In the genomic region with DNA sequence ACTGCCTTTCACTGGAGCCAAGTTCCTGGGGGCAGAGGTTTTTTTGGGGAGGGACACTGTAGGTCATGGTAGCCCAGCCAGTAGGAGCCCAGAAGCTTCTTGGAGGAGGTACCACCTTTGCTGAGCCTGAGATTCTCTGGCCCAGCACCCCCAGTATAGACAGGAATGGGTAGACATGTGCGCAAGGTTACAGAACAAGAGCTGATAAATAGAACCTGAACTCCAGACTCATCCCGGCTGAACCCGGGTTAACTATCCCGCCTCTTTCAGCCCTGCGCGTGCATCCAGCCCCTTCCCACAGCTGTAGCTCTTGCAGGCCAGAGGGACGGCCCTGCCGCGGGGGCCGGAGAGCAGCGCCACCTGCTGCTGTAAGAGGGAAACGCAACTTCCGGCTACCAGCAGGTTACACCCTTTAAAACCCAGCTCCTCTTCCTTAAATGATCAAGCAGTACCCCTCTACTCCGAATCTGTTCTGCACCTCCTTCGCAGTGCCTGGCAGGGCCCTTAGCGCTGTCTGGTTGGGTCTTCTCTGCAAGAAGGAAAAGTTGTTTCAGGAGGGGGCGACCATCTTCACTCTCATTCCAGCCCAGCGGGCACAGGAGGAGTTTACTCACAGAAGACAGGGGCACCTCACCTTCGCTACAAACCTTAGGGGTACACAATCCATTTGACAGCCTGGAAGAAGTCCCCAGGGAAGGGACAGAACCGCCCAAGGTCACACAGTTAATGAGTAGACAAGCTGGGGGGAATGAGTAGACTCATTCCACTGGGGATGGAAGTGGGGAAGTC, we compare ENCODE assay signal across 8 cellular contexts. TPM values are rescaled to one million over a fixed set of nuclear protein-coding genes. Genes with fewer than 3 reads are reported as not detected.
DNase-seq lines count a peak whose midpoint lies in the region; ATAC-seq and TF ChIP-seq lines count a peak whose summit lies in the region.

No MANE protein-coding gene starts in this region.

- in situ Hi-C loops in G401 (cut with HindIII; ENCODE audit: low sequenced_read_pairs): loop anchor here (10.0 kb wide), 1 partner anchor 171 kb away; no protein-coding TSS in a partner anchor

- peak overlapping the region; percentile 45 for H3K27ac Mint-ChIP-seq in WTC11

- H3K4me3 Mint-ChIP-seq in WTC11: no peak overlapping the region

- H3K4me1 Mint-ChIP-seq in WTC11: peaks cover 15% of the 10 kb centered on the region

- POLR2A ChIA-PET in WTC11 (lab: Charles Lee): interaction anchor here (0.6 to 1.3 kb wide), 7 partner anchors 8 to 265 kb away, joined by 3 to 6 read pairs (median 4); a partner anchor contains a TSS

- H3K27me3 Mint-ChIP-seq in WTC11 (ENCODE audit: low read depth): no peaks in the 10 kb centered on the region; the same call in 1 of the 2 replicates

- ATAC-seq in HG02588 (IDR thresholded peaks at IDR 0.05; ENCODE audit: unreplicated experiment): peak; percentile 62
- peak; percentile 86 for ATAC-seq in WTC11
- no peak for ATAC-seq in GM18870 (IDR thresholded peaks at IDR 0.05; ENCODE audit: unreplicated experiment)

- peaks cover 31% of the 10 kb centered on the region for H3K36me3 Mint-ChIP-seq in WTC11

- peak; percentile 56 for DNase-seq in G401 (ENCODE audit: low spot score)
- peak; percentile 74 for DNase-seq in NCI-H2196 (lab: John Stamatoyannopoulos, UW; ENCODE audit: unreplicated experiment)
- peak; percentile 92 for DNase-seq in WTC11 (ENCODE audit: low spot score)
- peak; percentile 45 for DNase-seq in central memory CD4-positive, alpha-beta T cell
- peak; percentile 70 for DNase-seq in kidney tubule cell (ENCODE audit: low spot score)
- DNase-seq in stimulated activated CD4-positive, alpha-beta T cell treated with anti-CD3 and anti-CD28 coated beads, Interleukin-4, amount 100 ng/mL, for 24 hours: peak; percentile 68

- TF ChIP-seq CTCF in WTC11 (IDR thresholded peaks at IDR 0.05): peak; percentile 97

- no peaks in the 10 kb centered on the region for H3K9me3 Mint-ChIP-seq in WTC11

- CTCF ChIA-PET in WTC11 (lab: Charles Lee): interaction anchor here (0.5 to 4.8 kb wide), 78 partner anchors 8 to 463 kb away, joined by 3 to 136 read pairs (median 5); a partner anchor contains a TSS

TF ChIP-seq in WTC11, 78 proteins besides CTCF, POLR2A, EP300 and RAD21:
- TF ChIP-seq SP1 (CRISPR knock-in tag; conservative IDR thresholded peaks at IDR 0.05): peak; percentile 66; the same call in 1 of the 2 replicates
- TF ChIP-seq, protein P1, sequence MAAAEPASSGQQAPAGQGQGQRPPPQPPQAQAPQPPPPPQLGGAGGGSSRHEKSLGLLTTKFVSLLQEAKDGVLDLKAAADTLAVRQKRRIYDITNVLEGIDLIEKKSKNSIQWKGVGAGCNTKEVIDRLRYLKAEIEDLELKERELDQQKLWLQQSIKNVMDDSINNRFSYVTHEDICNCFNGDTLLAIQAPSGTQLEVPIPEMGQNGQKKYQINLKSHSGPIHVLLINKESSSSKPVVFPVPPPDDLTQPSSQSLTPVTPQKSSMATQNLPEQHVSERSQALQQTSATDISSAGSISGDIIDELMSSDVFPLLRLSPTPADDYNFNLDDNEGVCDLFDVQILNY (CRISPR knock-in tag; IDR thresholded peaks at IDR 0.05): peak; percentile 65; the same call in 1 of the 2 replicates
- TF ChIP-seq NFE2L1 (CRISPR knock-in tag; IDR thresholded peaks at IDR 0.05): 0 out of 2 replicates have a peak, but pooled peaks have one; percentile 34
- TF ChIP-seq, protein P2, sequence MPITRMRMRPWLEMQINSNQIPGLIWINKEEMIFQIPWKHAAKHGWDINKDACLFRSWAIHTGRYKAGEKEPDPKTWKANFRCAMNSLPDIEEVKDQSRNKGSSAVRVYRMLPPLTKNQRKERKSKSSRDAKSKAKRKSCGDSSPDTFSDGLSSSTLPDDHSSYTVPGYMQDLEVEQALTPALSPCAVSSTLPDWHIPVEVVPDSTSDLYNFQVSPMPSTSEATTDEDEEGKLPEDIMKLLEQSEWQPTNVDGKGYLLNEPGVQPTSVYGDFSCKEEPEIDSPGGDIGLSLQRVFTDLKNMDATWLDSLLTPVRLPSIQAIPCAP (CRISPR knock-in tag; IDR thresholded peaks at IDR 0.05): no peak
- peak; percentile 46; the same call in 1 of the 2 replicates for TF ChIP-seq ESRRA (CRISPR knock-in tag; IDR thresholded peaks at IDR 0.05; ENCODE audit: borderline replicate concordance)
- 0 out of 2 replicates have a peak, but pooled peaks have one; percentile 45 for TF ChIP-seq CBFB (CRISPR knock-in tag; IDR thresholded peaks at IDR 0.05; ENCODE audit: low read depth)
- TF ChIP-seq, protein P3, sequence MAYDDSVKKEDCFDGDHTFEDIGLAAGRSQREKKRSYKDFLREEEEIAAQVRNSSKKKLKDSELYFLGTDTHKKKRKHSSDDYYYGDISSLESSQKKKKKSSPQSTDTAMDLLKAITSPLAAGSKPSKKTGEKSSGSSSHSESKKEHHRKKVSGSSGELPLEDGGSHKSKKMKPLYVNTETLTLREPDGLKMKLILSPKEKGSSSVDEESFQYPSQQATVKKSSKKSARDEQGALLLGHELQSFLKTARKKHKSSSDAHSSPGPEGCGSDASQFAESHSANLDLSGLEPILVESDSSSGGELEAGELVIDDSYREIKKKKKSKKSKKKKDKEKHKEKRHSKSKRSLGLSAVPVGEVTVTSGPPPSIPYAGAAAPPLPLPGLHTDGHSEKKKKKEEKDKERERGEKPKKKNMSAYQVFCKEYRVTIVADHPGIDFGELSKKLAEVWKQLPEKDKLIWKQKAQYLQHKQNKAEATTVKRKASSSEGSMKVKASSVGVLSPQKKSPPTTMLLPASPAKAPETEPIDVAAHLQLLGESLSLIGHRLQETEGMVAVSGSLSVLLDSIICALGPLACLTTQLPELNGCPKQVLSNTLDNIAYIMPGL (CRISPR knock-in tag; IDR thresholded peaks at IDR 0.05): peak; percentile 75
- TF ChIP-seq, protein P4, sequence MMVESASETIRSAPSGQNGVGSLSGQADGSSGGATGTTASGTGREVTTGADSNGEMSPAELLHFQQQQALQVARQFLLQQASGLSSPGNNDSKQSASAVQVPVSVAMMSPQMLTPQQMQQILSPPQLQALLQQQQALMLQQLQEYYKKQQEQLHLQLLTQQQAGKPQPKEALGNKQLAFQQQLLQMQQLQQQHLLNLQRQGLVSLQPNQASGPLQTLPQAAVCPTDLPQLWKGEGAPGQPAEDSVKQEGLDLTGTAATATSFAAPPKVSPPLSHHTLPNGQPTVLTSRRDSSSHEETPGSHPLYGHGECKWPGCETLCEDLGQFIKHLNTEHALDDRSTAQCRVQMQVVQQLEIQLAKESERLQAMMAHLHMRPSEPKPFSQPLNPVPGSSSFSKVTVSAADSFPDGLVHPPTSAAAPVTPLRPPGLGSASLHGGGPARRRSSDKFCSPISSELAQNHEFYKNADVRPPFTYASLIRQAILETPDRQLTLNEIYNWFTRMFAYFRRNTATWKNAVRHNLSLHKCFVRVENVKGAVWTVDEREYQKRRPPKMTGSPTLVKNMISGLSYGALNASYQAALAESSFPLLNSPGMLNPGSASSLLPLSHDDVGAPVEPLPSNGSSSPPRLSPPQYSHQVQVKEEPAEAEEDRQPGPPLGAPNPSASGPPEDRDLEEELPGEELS (CRISPR knock-in tag; IDR thresholded peaks at IDR 0.05): no peak
- TF ChIP-seq ZBTB21 (CRISPR knock-in tag; IDR thresholded peaks at IDR 0.05; ENCODE audit: borderline replicate concordance): 0 out of 2 replicates have a peak, but pooled peaks have one; percentile 57

RNA-seq across cellular contexts. Expression of a gene that starts 7.5 kb away (rescaled TPM):
- total RNA-seq in G401 (2014; rRNA removed; shearing (Covaris generic)): 65.4 and 70.6 TPM in 2 replicates
- 23.0 to 25.7 TPM (median 24.5 TPM) in 3 replicates for total RNA-seq in WTC11 (2021)

RNA-seq across cellular contexts. Expression of a gene that starts 30.1 kb away (rescaled TPM):
- total RNA-seq in G401 (2014; rRNA removed; shearing (Covaris generic)): not detected in 2 replicates
- 0.14 to 0.20 TPM (median 0.16 TPM) in 3 replicates for total RNA-seq in WTC11 (2021)

RNA-seq across cellular contexts. Expression of a gene that starts 35.4 kb away (rescaled TPM):
- total RNA-seq in G401 (2014; rRNA removed; shearing (Covaris generic)): 0.10 and 3.1 TPM in 2 replicates
- total RNA-seq in WTC11 (2021): 3.8 to 5.8 TPM (median 4.6 TPM) in 3 replicates
